Comparison of ENCODE assay signal across 14 cellular contexts in the genomic region with DNA sequence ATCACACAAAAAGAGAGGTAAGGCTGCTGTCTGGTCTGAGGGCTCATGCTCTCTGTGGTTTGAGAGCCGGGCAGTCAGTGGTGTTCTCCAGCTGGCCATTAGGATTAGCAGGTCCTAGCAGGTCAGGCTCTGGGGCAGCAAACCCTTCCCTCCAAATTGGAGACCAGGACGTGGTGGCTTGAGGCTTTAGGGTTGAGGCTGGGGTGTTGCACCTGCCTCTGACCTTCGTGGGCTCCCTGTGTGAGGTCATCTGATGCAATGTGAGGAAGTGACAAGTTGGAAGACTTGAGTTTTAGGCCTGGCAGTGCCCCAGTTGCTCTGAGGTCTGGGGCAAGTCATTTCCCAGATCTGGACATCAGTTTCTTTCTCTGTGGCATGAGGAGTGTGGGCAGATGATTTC. TPM values are rescaled to one million over a fixed set of nuclear protein-coding genes. Genes with fewer than 3 reads are reported as not detected.
A peak's percentile ranks its signal among the peaks of the same experiment; 100 is the strongest.
DNase-seq lines count a peak whose midpoint lies in the region; ATAC-seq, FAIRE-seq and TF ChIP-seq lines count a peak whose summit lies in the region.
"Had no signal": no experiment of that assay in that cellular context is flagged by ENCODE, and none has a peak within 500 bp of the region (broad histone marks: within the 10 kb centered on the region; RNA-seq: fewer than 3 reads in every experiment).

No MANE protein-coding gene starts in this region.

- no peak overlapping the region for H2BK5ac ChIP-seq in trophoblast cell (ENCODE audit: low read depth, low read length, poor library complexity)

- no peak overlapping the region for H2BK12ac ChIP-seq in trophoblast cell (ENCODE audit: low read length)

- no peaks in the 10 kb centered on the region for H3K27me3 ChIP-seq in astrocyte (ENCODE audit: insufficient read depth, low read length)
- H3K27me3 ChIP-seq in trophoblast cell (ENCODE audit: insufficient read depth, low read length) = no peaks in the 10 kb centered on the region
- H3K27me3 ChIP-seq in neural progenitor cell = no peaks in the 10 kb centered on the region
- H3K27me3 ChIP-seq: esophagus squamous epithelium had no signal

- no peak overlapping the region for H3K4me3 ChIP-seq in NB4 (ENCODE audit: low read depth, low read length)
- no peak overlapping the region for H3K4me3 ChIP-seq in astrocyte (ENCODE audit: insufficient read depth, low read depth, low read length)
- no peak overlapping the region for H3K4me3 ChIP-seq in trophoblast cell (ENCODE audit: low read depth, low read length)
- H3K4me3 ChIP-seq in neural progenitor cell = no peak overlapping the region
- H3K4me3 ChIP-seq: esophagus squamous epithelium had no signal

- TF ChIP-seq CTCF in NB4 (IDR thresholded peaks at IDR 0.05; ENCODE audit: low read depth, low read length) (no peak), astrocyte (IDR thresholded peaks at IDR 0.05; ENCODE audit: insufficient read depth, low read depth, low read length) (no peak), neural progenitor cell (IDR thresholded peaks at IDR 0.05) (no peak)

- H3K27me3 Mint-ChIP-seq in astrocyte (ENCODE audit: low read depth, unreplicated experiment) (no peaks in the 10 kb centered on the region), neural progenitor cell (ENCODE audit: insufficient read depth, low read depth) (no peaks in the 10 kb centered on the region)

- FAIRE-seq in astrocyte (lab: Jason Lieb, UNC) = no peak

- TF ChIP-seq POLR2A in NB4 (IDR thresholded peaks at IDR 0.05; ENCODE audit: extremely low read depth, insufficient read length) = no peak

- H3K36me3 ChIP-seq in astrocyte (ENCODE audit: insufficient read depth, low read length) (peaks cover 6% of the 10 kb centered on the region), trophoblast cell (ENCODE audit: control insufficient read depth in 1 of 2, insufficient read depth in 2 of 2, low read length in 2 of 2) (peaks cover 27 to 32% of the 10 kb centered on the region in 2 experiments), neural progenitor cell (no peaks in the 10 kb centered on the region)

- peaks cover 91% of the 10 kb centered on the region for H3K79me2 ChIP-seq in astrocyte (ENCODE audit: insufficient read depth, low read length)
- peaks cover 7% of the 10 kb centered on the region for H3K79me2 ChIP-seq in trophoblast cell (ENCODE audit: control insufficient read depth, insufficient read depth, low read length, poor library complexity)
- H3K79me2 ChIP-seq in neural progenitor cell (ENCODE audit: low read depth) = peaks cover 77% of the 10 kb centered on the region

- H3K27ac Mint-ChIP-seq in astrocyte (ENCODE audit: unreplicated experiment) (no peak overlapping the region), neural progenitor cell (no peak overlapping the region)

- H2AK5ac ChIP-seq in trophoblast cell (ENCODE audit: low read length) = no peak overlapping the region

- H3F3A ChIP-seq in neural progenitor cell (ENCODE audit: low read depth) = no peaks in the 10 kb centered on the region

- H3K9me3 Mint-ChIP-seq in astrocyte (ENCODE audit: unreplicated experiment) (peaks cover 2% of the 10 kb centered on the region), neural progenitor cell (no peaks in the 10 kb centered on the region)

- no peak overlapping the region for H3K4me2 ChIP-seq in astrocyte (ENCODE audit: low read length)
- no peak overlapping the region for H3K4me2 ChIP-seq in trophoblast cell (ENCODE audit: low read length)
- H3K4me2 ChIP-seq in neural progenitor cell = no peak overlapping the region

- H3K27ac ChIP-seq in astrocyte (ENCODE audit: low read depth, low read length) (no peak overlapping the region), trophoblast cell (ENCODE audit: low read depth, low read length) (no peak overlapping the region), neural progenitor cell (no peak overlapping the region)

- peak overlapping the region; percentile 13 for H3K4ac ChIP-seq in trophoblast cell (ENCODE audit: low read depth, low read length)

- no peak overlapping the region for H2BK120ac ChIP-seq in trophoblast cell (ENCODE audit: insufficient read depth, low read length, poor library complexity)

- no peaks in the 10 kb centered on the region for H3K79me1 ChIP-seq in trophoblast cell (ENCODE audit: low read length)

- no peak overlapping the region for H3K23ac ChIP-seq in trophoblast cell (ENCODE audit: low read length)

- no peak overlapping the region for H3K18ac ChIP-seq in trophoblast cell (ENCODE audit: low read length)

- H3K36me3 Mint-ChIP-seq in astrocyte (ENCODE audit: low read depth, unreplicated experiment) (peaks cover 14% of the 10 kb centered on the region), neural progenitor cell (peaks cover 5% of the 10 kb centered on the region)

- ATAC-seq in GM18519 (IDR thresholded peaks at IDR 0.05; ENCODE audit: low FRiP score, unreplicated experiment) = no peak

- H3K9me3 ChIP-seq in astrocyte (ENCODE audit: insufficient read depth, low read depth, low read length) = no peaks in the 10 kb centered on the region
- H3K9me3 ChIP-seq in trophoblast cell (ENCODE audit: insufficient read depth, low read depth, low read length) = no peaks in the 10 kb centered on the region
- no peaks in the 10 kb centered on the region for H3K9me3 ChIP-seq in neural progenitor cell (ENCODE audit: low read depth)
- H3K9me3 ChIP-seq: esophagus squamous epithelium had no signal

- H3K4me1 ChIP-seq in astrocyte (ENCODE audit: insufficient read depth, low read length) = peaks cover 17% of the 10 kb centered on the region
- H3K4me1 ChIP-seq in trophoblast cell (ENCODE audit: control insufficient read depth in 1 of 2, insufficient read depth in 2 of 2, low read length in 2 of 2) = peaks cover 2 to 10% of the 10 kb centered on the region in 2 experiments
- peaks cover 11% of the 10 kb centered on the region for H3K4me1 ChIP-seq in neural progenitor cell

- H2AFZ ChIP-seq in astrocyte (ENCODE audit: low read depth, low read length) (no peak overlapping the region), trophoblast cell (ENCODE audit: insufficient read depth, low read length, poor library complexity) (no peak overlapping the region), neural progenitor cell (replicated peaks) (no peak overlapping the region)

- WGBS in trophoblast cell (ENCODE audit: extremely low coverage, insufficient coverage, insufficient read length) = no CpG with 5 or more reads among the region's 3 CpGs

- H3K14ac ChIP-seq in trophoblast cell (ENCODE audit: low read length) = no peak overlapping the region

- DNase-seq in GF-D8 (lab: John Stamatoyannopoulos, UW) (peak; percentile 56), NB4 (ENCODE audit: low read depth) (peak; percentile 51), astrocyte (ENCODE audit: low read depth) (no peak), trophoblast cell (no peak), neural progenitor cell (ENCODE audit: low spot score) (no peak), DMS 273 (lab: John Stamatoyannopoulos, UW; ENCODE audit: unreplicated experiment) (no peak)
- DNase-seq: activated T-cell treated with anti-CD3 and anti-CD28 coated beads for 4 hours; esophagus squamous epithelium; NCI-H1417; NCI-H526 treated with DMSO at 0.1 percent for 48 hours; stimulated activated naive CD4-positive, alpha-beta T cell had no signal

- no peak overlapping the region for H3K9ac ChIP-seq in astrocyte (ENCODE audit: low read length)
- no peak overlapping the region for H3K9ac ChIP-seq in trophoblast cell (ENCODE audit: low read length)
- no peak overlapping the region for H3K9ac ChIP-seq in neural progenitor cell

- no peak overlapping the region for H4K8ac ChIP-seq in trophoblast cell (ENCODE audit: low read depth, low read length)

- no peak overlapping the region for H4K91ac ChIP-seq in trophoblast cell (ENCODE audit: low read depth, low read length)

- H3K4me3 Mint-ChIP-seq in astrocyte (ENCODE audit: unreplicated experiment) = peak overlapping the region; percentile 9
- no peak overlapping the region for H3K4me3 Mint-ChIP-seq in neural progenitor cell

- H4K20me1 ChIP-seq in astrocyte (ENCODE audit: insufficient read depth, low read length) (peaks cover 90% of the 10 kb centered on the region), neural progenitor cell (ENCODE audit: low read depth) (peaks cover 86% of the 10 kb centered on the region)

- peaks cover 44% of the 10 kb centered on the region for H3K4me1 Mint-ChIP-seq in astrocyte (ENCODE audit: low read depth, unreplicated experiment)
- peaks cover 20% of the 10 kb centered on the region for H3K4me1 Mint-ChIP-seq in neural progenitor cell

- H4K12ac ChIP-seq in trophoblast cell (ENCODE audit: low read depth, low read length) = no peak overlapping the region

RNA-seq across cellular contexts. Expression of a gene that starts 24.4 kb away (rescaled TPM):
- 152 and 165 TPM in 2 replicates for total RNA-seq in astrocyte
- polyA plus RNA-seq in trophoblast cell (2013) = 80.6 and 85.6 TPM in 2 replicates
- 50.2 and 73.2 TPM in 2 replicates for total RNA-seq in neural progenitor cell (ENCODE audit: low replicate concordance)

RNA-seq across cellular contexts. Expression of a gene that starts 39.1 kb away (rescaled TPM):
- total RNA-seq in astrocyte (25.6 and 27.9 TPM in 2 replicates), neural progenitor cell (ENCODE audit: low replicate concordance) (18.8 and 24.7 TPM in 2 replicates)
- polyA plus RNA-seq in trophoblast cell (2013) = 10.4 and 11.3 TPM in 2 replicates

RNA-seq across cellular contexts. Expression of a gene that starts 45.8 kb away (rescaled TPM):
- total RNA-seq in astrocyte (not detected in 2 replicates), neural progenitor cell (ENCODE audit: low replicate concordance) (not detected in 2 replicates)
- not detected in 2 replicates for polyA plus RNA-seq in trophoblast cell (2013)
- total RNA-seq: cardiac septum, Daoy, esophagus squamous epithelium had no signal

RNA-seq across cellular contexts. Expression of a gene that starts 49.1 kb away (rescaled TPM):
- total RNA-seq in astrocyte = 78.2 and 80.9 TPM in 2 replicates
- polyA plus RNA-seq in trophoblast cell (2013) = 53.0 and 53.9 TPM in 2 replicates
- 46.6 and 51.0 TPM in 2 replicates for total RNA-seq in neural progenitor cell (ENCODE audit: low replicate concordance)

Comparison
In these comparisons a context has a peak if more than half of its experiments do, and no peak if none do; other contexts are left out.
1. DNase-seq: peak in GF-D8 (single experiment) and NB4 (single experiment); none in astrocyte (single experiment), trophoblast cell (0 of 2), neural progenitor cell (single experiment) and DMS 273 (single experiment).